Comparison of ENCODE assay signal across 11 cellular contexts in the genomic region with DNA sequence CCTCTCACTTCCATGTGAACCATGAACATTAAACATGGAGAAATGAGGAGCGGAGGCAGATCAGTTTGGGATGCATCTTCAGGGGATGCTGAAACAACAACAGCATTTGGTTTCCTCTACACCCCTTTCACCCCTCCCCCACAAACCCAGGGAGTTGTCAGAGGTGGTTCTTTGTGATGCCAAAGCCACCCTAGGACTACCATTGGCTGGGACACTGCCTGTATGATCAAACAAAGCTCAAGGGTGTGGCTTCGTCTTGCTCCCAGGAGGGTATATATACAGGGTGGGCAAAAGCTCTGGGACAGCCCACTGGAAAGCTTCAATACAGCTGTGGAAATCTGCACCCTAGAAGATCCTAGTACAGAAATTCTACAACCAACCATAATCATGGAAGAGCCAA. TPM values are rescaled to one million over a fixed set of nuclear protein-coding genes. Genes with fewer than 3 reads are reported as not detected.
"Had no signal": no experiment of that assay in that cellular context is flagged by ENCODE, and none has a peak within 500 bp of the region (broad histone marks: within the 10 kb centered on the region; RNA-seq: fewer than 3 reads in every experiment).

A gene with protein sequence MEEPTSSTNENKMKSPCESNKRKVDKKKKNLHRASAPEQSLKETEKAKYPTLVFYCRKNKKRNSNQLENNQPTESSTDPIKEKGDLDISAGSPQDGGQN (plus strand): TSS at position 301 of the 400 bp plus-strand sequence. CDS start 87 bp downstream, at position 388.

- ATAC-seq: HCT116 had no signal

- H3K4me3 ChIP-seq: GM23248, HAP-1 had no signal

- DNase-seq: GM23248, GOT3, H7, H9, HCEC 1CT, HFFc6 had no signal

- H2AFZ ChIP-seq: GM23248 had no signal

- FAIRE-seq: H1, H54 had no signal

- H3K4me1 ChIP-seq: HAP-1 had no signal

- H3K4me3 Mint-ChIP-seq: H9, HFFc6 had no signal

- H3K27ac ChIP-seq: GM23248 had no signal

- H3K9ac ChIP-seq: GM23248 had no signal

- H3K9me3 ChIP-seq: HAP-1 had no signal

- H3K4me1 Mint-ChIP-seq: H9 had no signal

- H3K27ac Mint-ChIP-seq: H9, HFFc6 had no signal

- H3K36me3 ChIP-seq: HAP-1 had no signal

RNA-seq across cellular contexts. Expression of the gene that starts here (rescaled TPM):
- total RNA-seq: GM23248, H1, H4, H7, H9, HFFc6 had no signal
- polyA plus RNA-seq: GM23248, H1 had no signal
